Comparison of ENCODE assay signal across 23 cellular contexts in genomic region chr2:96402591-96402990, GRCh38.
"Had no signal": no experiment of that assay in that cellular context is flagged by ENCODE, and none has a peak within 500 bp of the region (broad histone marks: within the 10 kb centered on the region; RNA-seq: fewer than 3 reads in every experiment).

No MANE protein-coding gene starts in this region.

- DNase-seq: cortex of kidney; effector memory CD8-positive, alpha-beta T cell; erythroblast; esophagus squamous epithelium; foreskin melanocyte; glutamatergic neuron; heart right ventricle; hippocampal formation; kidney glomerular epithelial cell; mucosa of descending colon; naive B cell; psoas muscle; right lobe of liver; small intestine; stimulated activated CD4-positive, alpha-beta T cell treated with anti-CD3 and anti-CD28 coated beads, Interleukin-15, amount 100 ng/mL, for 24 hours; stimulated activated CD4-positive, alpha-beta T cell treated with anti-CD3 and anti-CD28 coated beads, Interleukin-2, amount 100 ng/mL, for 48 hours; stimulated activated naive B cell treated with anti-CD40 and anti-IgM and Interleukin-4, amounts not matched to agents 10 μg/mL and 1 μg/mL and 100 μg/mL, for 72 hours; transverse colon had no signal

- H3K27ac Mint-ChIP-seq: effector memory CD8-positive, alpha-beta T cell; memory B cell; mesothelial cell of epicardium; naive B cell; natural killer cell treated with Interleukin-12 subunit alpha and Interleukin-12 subunit beta and Interleukin-15 and Interleukin-18, amount 100 ng/mL, for 72 hours; stimulated activated naive B cell treated with anti-CD40 and anti-IgM and Interleukin-4, amounts not matched to agents 10 μg/mL and 1 μg/mL and 100 μg/mL, for 72 hours; stimulated activated naive CD8-positive, alpha-beta T cell treated with anti-CD3 and anti-CD28 coated beads, Interleukin-15, Interleukin-2, amounts not matched to agents 100 ng/mL and 50 ng/mL, for 24 hours had no signal

- ATAC-seq: effector memory CD8-positive, alpha-beta T cell; heart right ventricle; mucosa of descending colon; natural killer cell treated with Interleukin-12 subunit alpha and Interleukin-12 subunit beta and Interleukin-15 and Interleukin-18, amount 100 ng/mL, for 72 hours; psoas muscle; right lobe of liver; stimulated activated naive B cell treated with anti-CD40 and anti-IgM and Interleukin-4, amounts not matched to agents 10 μg/mL and 1 μg/mL and 100 μg/mL, for 72 hours had no signal

- H3K4me3 Mint-ChIP-seq: effector memory CD8-positive, alpha-beta T cell; memory B cell; mesothelial cell of epicardium; naive B cell; natural killer cell treated with Interleukin-12 subunit alpha and Interleukin-12 subunit beta and Interleukin-15 and Interleukin-18, amount 100 ng/mL, for 72 hours; neural crest cell; stimulated activated naive B cell treated with anti-CD40 and anti-IgM and Interleukin-4, amounts not matched to agents 10 μg/mL and 1 μg/mL and 100 μg/mL, for 72 hours; stimulated activated naive CD8-positive, alpha-beta T cell treated with anti-CD3 and anti-CD28 coated beads, Interleukin-15, Interleukin-2, amounts not matched to agents 100 ng/mL and 50 ng/mL, for 24 hours had no signal

- H3K27me3 Mint-ChIP-seq: naive B cell; stimulated activated naive B cell treated with anti-CD40 and anti-IgM and Interleukin-4, amounts not matched to agents 10 μg/mL and 1 μg/mL and 100 μg/mL, for 72 hours; stimulated activated naive CD8-positive, alpha-beta T cell treated with anti-CD3 and anti-CD28 coated beads, Interleukin-15, Interleukin-2, amounts not matched to agents 100 ng/mL and 50 ng/mL, for 24 hours had no signal

- H3K36me3 Mint-ChIP-seq: memory B cell; mesothelial cell of epicardium; naive B cell; natural killer cell treated with Interleukin-12 subunit alpha and Interleukin-12 subunit beta and Interleukin-15 and Interleukin-18, amount 100 ng/mL, for 72 hours; stimulated activated naive B cell treated with anti-CD40 and anti-IgM and Interleukin-4, amounts not matched to agents 10 μg/mL and 1 μg/mL and 100 μg/mL, for 72 hours had no signal

- H3K9me3 Mint-ChIP-seq: effector memory CD8-positive, alpha-beta T cell; memory B cell; mesothelial cell of epicardium; naive B cell; natural killer cell treated with Interleukin-12 subunit alpha and Interleukin-12 subunit beta and Interleukin-15 and Interleukin-18, amount 100 ng/mL, for 72 hours; neural crest cell; stimulated activated naive B cell treated with anti-CD40 and anti-IgM and Interleukin-4, amounts not matched to agents 10 μg/mL and 1 μg/mL and 100 μg/mL, for 72 hours; stimulated activated naive CD8-positive, alpha-beta T cell treated with anti-CD3 and anti-CD28 coated beads, Interleukin-15, Interleukin-2, amounts not matched to agents 100 ng/mL and 50 ng/mL, for 24 hours had no signal
